Comparison of ENCODE assay signal across 1 cellular context in the genomic region with DNA sequence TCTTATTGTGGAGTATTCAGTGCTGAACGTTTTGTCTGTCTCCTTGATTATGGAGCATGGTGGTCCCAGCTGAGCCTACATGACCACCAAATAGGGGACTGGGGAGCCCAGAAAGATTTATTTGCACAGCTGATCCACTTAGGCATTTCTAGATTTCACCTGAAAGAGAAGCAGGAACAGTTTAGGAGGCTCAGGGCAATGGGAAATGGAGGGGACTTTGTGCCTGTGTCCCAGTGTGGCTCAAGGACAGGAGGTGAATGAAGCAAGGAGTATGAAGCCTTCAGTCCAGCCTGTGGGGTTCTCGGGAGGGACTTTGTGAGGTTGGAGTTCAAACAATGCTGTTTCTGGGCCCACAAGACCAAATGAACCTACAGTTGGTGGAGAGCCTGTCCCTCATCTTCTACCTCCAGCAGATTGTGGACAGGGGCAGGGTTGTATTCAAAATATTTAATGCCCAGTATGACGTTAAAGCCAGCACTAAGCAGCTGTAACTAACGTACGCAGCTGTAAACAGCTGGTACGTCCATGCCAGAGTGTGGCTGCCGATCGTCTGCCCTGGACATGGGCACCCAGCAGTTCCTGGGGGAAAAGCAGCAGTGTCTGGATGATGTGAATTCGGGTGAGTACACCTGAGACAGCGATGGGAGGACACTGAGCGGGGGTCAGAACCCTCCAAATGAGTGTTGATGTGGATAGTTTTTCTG.
A peak's percentile ranks its signal among the peaks of the same experiment; 100 is the strongest.
TF ChIP-seq lines count a peak whose summit lies in the region.

No MANE protein-coding gene starts in this region.

TF ChIP-seq in HepG2, 621 proteins besides CTCF, POLR2A, EP300 and RAD21 (continued from another document):
- TF ChIP-seq CEBPB (IDR thresholded peaks at IDR 0.05; ENCODE audit: borderline replicate concordance, low read depth, low read length) (peak; percentile 5; the same call in 1 of the 2 replicates), JUND (CRISPR knock-in tag; IDR thresholded peaks at IDR 0.05) (no peak), PAX8 (CRISPR knock-in tag; IDR thresholded peaks at IDR 0.05; ENCODE audit: borderline replicate concordance) (no peak), TFAP4 (IDR thresholded peaks at IDR 0.05; ENCODE audit: borderline replicate concordance, low read depth) (peak; percentile 46; the same call in 1 of the 2 replicates), HNF4A (CRISPR knock-in tag; IDR thresholded peaks at IDR 0.05) (peak; percentile 81), ZKSCAN5 (CRISPR knock-in tag; IDR thresholded peaks at IDR 0.05) (0 out of 2 replicates have a peak, but pooled peaks have one; percentile 24), ZNF292 (CRISPR knock-in tag; IDR thresholded peaks at IDR 0.05; ENCODE audit: borderline replicate concordance, low read depth) (peak; percentile 46; the same call in 1 of the 2 replicates), MED1 (CRISPR knock-in tag; IDR thresholded peaks at IDR 0.05) (0 out of 2 replicates have a peak, but pooled peaks have one; percentile 28), ZBTB38 (CRISPR knock-in tag; IDR thresholded peaks at IDR 0.05) (peak; percentile 51; the same call in 1 of the 2 replicates), HNF4G (IDR thresholded peaks at IDR 0.05; ENCODE audit: borderline replicate concordance, low read depth, low read length) (peak; percentile 5; the same call in 1 of the 2 replicates), HNF4G (CRISPR knock-in tag; IDR thresholded peaks at IDR 0.05; ENCODE audit: borderline replicate concordance, low read depth) (peak; percentile 49; the same call in 1 of the 2 replicates), GATAD2A (CRISPR knock-in tag; IDR thresholded peaks at IDR 0.05) (peak; percentile 58), ZMYM3 (CRISPR knock-in tag; IDR thresholded peaks at IDR 0.05) (0 out of 2 replicates have a peak, but pooled peaks have one; percentile 22), ARID5B (CRISPR knock-in tag; IDR thresholded peaks at IDR 0.05) (peak; percentile 32; the same call in 1 of the 2 replicates), ZMYM4 (CRISPR knock-in tag; IDR thresholded peaks at IDR 0.05) (0 out of 2 replicates have a peak, but pooled peaks have one; percentile 25)
- TF ChIP-seq, protein P1, sequence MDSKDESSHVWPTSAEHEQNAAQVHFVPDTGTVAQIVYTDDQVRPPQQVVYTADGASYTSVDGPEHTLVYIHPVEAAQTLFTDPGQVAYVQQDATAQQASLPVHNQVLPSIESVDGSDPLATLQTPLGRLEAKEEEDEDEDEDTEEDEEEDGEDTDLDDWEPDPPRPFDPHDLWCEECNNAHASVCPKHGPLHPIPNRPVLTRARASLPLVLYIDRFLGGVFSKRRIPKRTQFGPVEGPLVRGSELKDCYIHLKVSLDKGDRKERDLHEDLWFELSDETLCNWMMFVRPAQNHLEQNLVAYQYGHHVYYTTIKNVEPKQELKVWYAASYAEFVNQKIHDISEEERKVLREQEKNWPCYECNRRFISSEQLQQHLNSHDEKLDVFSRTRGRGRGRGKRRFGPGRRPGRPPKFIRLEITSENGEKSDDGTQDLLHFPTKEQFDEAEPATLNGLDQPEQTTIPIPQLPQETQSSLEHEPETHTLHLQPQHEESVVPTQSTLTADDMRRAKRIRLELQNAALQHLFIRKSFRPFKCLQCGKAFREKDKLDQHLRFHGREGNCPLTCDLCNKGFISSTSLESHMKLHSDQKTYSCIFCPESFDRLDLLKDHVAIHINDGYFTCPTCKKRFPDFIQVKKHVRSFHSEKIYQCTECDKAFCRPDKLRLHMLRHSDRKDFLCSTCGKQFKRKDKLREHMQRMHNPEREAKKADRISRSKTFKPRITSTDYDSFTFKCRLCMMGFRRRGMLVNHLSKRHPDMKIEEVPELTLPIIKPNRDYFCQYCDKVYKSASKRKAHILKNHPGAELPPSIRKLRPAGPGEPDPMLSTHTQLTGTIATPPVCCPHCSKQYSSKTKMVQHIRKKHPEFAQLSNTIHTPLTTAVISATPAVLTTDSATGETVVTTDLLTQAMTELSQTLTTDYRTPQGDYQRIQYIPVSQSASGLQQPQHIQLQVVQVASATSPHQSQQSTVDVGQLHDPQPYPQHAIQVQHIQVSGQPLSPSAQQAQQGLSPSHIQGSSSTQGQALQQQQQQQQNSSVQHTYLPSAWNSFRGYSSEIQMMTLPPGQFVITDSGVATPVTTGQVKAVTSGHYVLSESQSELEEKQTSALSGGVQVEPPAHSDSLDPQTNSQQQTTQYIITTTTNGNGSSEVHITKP (CRISPR knock-in tag; IDR thresholded peaks at IDR 0.05; ENCODE audit: low read depth) = no peak
- TF ChIP-seq, protein P2, sequence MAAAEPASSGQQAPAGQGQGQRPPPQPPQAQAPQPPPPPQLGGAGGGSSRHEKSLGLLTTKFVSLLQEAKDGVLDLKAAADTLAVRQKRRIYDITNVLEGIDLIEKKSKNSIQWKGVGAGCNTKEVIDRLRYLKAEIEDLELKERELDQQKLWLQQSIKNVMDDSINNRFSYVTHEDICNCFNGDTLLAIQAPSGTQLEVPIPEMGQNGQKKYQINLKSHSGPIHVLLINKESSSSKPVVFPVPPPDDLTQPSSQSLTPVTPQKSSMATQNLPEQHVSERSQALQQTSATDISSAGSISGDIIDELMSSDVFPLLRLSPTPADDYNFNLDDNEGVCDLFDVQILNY (CRISPR knock-in tag; conservative IDR thresholded peaks at IDR 0.05) = no peak
- TF ChIP-seq, protein P3, sequence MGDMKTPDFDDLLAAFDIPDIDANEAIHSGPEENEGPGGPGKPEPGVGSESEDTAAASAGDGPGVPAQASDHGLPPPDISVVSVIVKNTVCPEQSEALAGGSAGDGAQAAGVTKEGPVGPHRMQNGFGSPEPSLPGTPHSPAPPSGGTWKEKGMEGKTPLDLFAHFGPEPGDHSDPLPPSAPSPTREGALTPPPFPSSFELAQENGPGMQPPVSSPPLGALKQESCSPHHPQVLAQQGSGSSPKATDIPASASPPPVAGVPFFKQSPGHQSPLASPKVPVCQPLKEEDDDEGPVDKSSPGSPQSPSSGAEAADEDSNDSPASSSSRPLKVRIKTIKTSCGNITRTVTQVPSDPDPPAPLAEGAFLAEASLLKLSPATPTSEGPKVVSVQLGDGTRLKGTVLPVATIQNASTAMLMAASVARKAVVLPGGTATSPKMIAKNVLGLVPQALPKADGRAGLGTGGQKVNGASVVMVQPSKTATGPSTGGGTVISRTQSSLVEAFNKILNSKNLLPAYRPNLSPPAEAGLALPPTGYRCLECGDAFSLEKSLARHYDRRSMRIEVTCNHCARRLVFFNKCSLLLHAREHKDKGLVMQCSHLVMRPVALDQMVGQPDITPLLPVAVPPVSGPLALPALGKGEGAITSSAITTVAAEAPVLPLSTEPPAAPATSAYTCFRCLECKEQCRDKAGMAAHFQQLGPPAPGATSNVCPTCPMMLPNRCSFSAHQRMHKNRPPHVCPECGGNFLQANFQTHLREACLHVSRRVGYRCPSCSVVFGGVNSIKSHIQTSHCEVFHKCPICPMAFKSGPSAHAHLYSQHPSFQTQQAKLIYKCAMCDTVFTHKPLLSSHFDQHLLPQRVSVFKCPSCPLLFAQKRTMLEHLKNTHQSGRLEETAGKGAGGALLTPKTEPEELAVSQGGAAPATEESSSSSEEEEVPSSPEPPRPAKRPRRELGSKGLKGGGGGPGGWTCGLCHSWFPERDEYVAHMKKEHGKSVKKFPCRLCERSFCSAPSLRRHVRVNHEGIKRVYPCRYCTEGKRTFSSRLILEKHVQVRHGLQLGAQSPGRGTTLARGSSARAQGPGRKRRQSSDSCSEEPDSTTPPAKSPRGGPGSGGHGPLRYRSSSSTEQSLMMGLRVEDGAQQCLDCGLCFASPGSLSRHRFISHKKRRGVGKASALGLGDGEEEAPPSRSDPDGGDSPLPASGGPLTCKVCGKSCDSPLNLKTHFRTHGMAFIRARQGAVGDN (CRISPR knock-in tag; IDR thresholded peaks at IDR 0.05) = peak; percentile 29; the same call in 1 of the 2 replicates
TF ChIP-seq in HepG2: peak in this region for 14.
